Comparison of ENCODE assay signal across 17 cellular contexts in genomic region chr6:44044154-44044539, GRCh38.
A peak's percentile ranks its signal among the peaks of the same experiment; 100 is the strongest.
DNase-seq lines count a peak whose midpoint lies in the region; ATAC-seq and TF ChIP-seq lines count a peak whose summit lies in the region.
"Had no signal": no experiment of that assay in that cellular context is flagged by ENCODE, and none has a peak within 500 bp of the region (broad histone marks: within the 10 kb centered on the region; RNA-seq: fewer than 3 reads in every experiment).

No MANE protein-coding gene starts in this region.

- TF ChIP-seq EP300 in SK-N-SH (IDR thresholded peaks at IDR 0.05; ENCODE audit: borderline replicate concordance in 1 of 2, low read depth in 1 of 2, low read length in 1 of 2), result no peak
- TF ChIP-seq EP300 in transverse colon (IDR thresholded peaks at IDR 0.05; ENCODE audit: low read depth), result no peak

- peak overlapping the region; percentile 94 for H2BK120ac ChIP-seq in mesenchymal stem cell (ENCODE audit: low read depth, low read length)

- no peak for TF ChIP-seq POLR2A in transverse colon (IDR thresholded peaks at IDR 0.05)

- no peaks in the 10 kb centered on the region for H3K9me3 Mint-ChIP-seq in activated naive CD4-positive, alpha-beta T cell treated with anti-CD3 and anti-CD28 coated beads, Interleukin-2, amount 10 ng/mL, durations not matched to agents 7 days and 5 days
- H3K9me3 Mint-ChIP-seq: activated CD4-positive, alpha-beta memory T cell treated with anti-CD3 and anti-CD28 coated beads for 36 hours; activated naive CD4-positive, alpha-beta T cell treated with anti-CD3 and anti-CD28 coated beads, Interleukin-2, amount 50 U/mL, for 72 hours had no signal

- H3K36me3 Mint-ChIP-seq in activated naive CD4-positive, alpha-beta T cell treated with anti-CD3 and anti-CD28 coated beads, Interleukin-2, amount 10 ng/mL, durations not matched to agents 7 days and 5 days, result no peaks in the 10 kb centered on the region
- H3K36me3 Mint-ChIP-seq: activated CD4-positive, alpha-beta memory T cell treated with anti-CD3 and anti-CD28 coated beads for 36 hours; activated naive CD4-positive, alpha-beta T cell treated with anti-CD3 and anti-CD28 coated beads, Interleukin-2, amount 50 U/mL, for 72 hours had no signal

- intact Hi-C loops in transverse colon (cut with DNase I; ENCODE audit: low total_unique reads), result no loop called here

- H4K8ac ChIP-seq in mesenchymal stem cell (ENCODE audit: low read length), result peak overlapping the region; percentile 92

- peak overlapping the region; percentile 42; the same call in 1 of the 2 replicates for H3K9ac ChIP-seq in SK-N-SH
- no peak overlapping the region for H3K9ac ChIP-seq in mesenchymal stem cell (ENCODE audit: low read length)

- peak overlapping the region; percentile 12 to 71 for H3K4ac ChIP-seq in mesenchymal stem cell (ENCODE audit: low read depth in 1 of 2, low read length in 2 of 2)

- peaks cover 14% of the 10 kb centered on the region for H3K4me1 Mint-ChIP-seq in activated naive CD4-positive, alpha-beta T cell treated with anti-CD3 and anti-CD28 coated beads, Interleukin-2, amount 10 ng/mL, durations not matched to agents 7 days and 5 days

- H3K9me3 ChIP-seq in SK-N-SH, result no peaks in the 10 kb centered on the region
- H3K9me3 ChIP-seq in ectodermal cell (ENCODE audit: control insufficient read depth, low read length), result no peaks in the 10 kb centered on the region
- no peaks in the 10 kb centered on the region for H3K9me3 ChIP-seq in mesenchymal stem cell (ENCODE audit: control insufficient read depth, low read length)
- H3K9me3 ChIP-seq in transverse colon, result no peaks in the 10 kb centered on the region
- H3K9me3 ChIP-seq: heart left ventricle, psoas muscle, thoracic aorta had no signal

- H3K27ac ChIP-seq in SK-N-SH (ENCODE audit: low read depth in 2 of 2, low read length in 1 of 2), result peak overlapping the region; percentile 61 to 99
- H3K27ac ChIP-seq in ectodermal cell (ENCODE audit: insufficient read depth, low read depth, low read length, poor library complexity, severe bottlenecking), result peak overlapping the region; percentile 47
- H3K27ac ChIP-seq in mesenchymal stem cell (ENCODE audit: low read length, poor library complexity, severe bottlenecking), result peak overlapping the region; percentile 87
- H3K27ac ChIP-seq in transverse colon, result peak overlapping the region; percentile 15 to 35 (median 21)
- H3K27ac ChIP-seq: 22Rv1, psoas muscle, thoracic aorta had no signal

- no peak overlapping the region for H2BK5ac ChIP-seq in mesenchymal stem cell (ENCODE audit: low read depth, low read length, poor library complexity, severe bottlenecking)

- no peak for TF ChIP-seq RAD21 in SK-N-SH (IDR thresholded peaks at IDR 0.05; ENCODE audit: low read length)

- peak overlapping the region; percentile 60; the same call in 1 of the 2 replicates for H3K4me2 ChIP-seq in SK-N-SH
- H3K4me2 ChIP-seq in mesenchymal stem cell (ENCODE audit: low read length, poor library complexity, severe bottlenecking), result no peak overlapping the region

- no peaks in the 10 kb centered on the region for H3K36me3 ChIP-seq in SK-N-SH (replicated peaks in 1 of 2; ENCODE audit: control insufficient read depth in 1 of 2, insufficient read depth in 2 of 2, low read length in 1 of 2)
- no peaks in the 10 kb centered on the region for H3K36me3 ChIP-seq in ectodermal cell (ENCODE audit: control insufficient read depth, insufficient read depth, low read length)
- no peaks in the 10 kb centered on the region for H3K36me3 ChIP-seq in mesenchymal stem cell (ENCODE audit: control insufficient read depth in 1 of 2, insufficient read depth in 2 of 2, low read depth in 1 of 2, low read length in 2 of 2)
- no peaks in the 10 kb centered on the region for H3K36me3 ChIP-seq in transverse colon
- H3K36me3 ChIP-seq: heart left ventricle, thoracic aorta had no signal

- H3K27me3 Mint-ChIP-seq in activated naive CD4-positive, alpha-beta T cell treated with anti-CD3 and anti-CD28 coated beads, Interleukin-2, amount 10 ng/mL, durations not matched to agents 7 days and 5 days, result peaks cover 13% of the 10 kb centered on the region
- H3K27me3 Mint-ChIP-seq: activated CD4-positive, alpha-beta memory T cell treated with anti-CD3 and anti-CD28 coated beads for 36 hours had no signal

- H3K23ac ChIP-seq in mesenchymal stem cell (ENCODE audit: low read length in 2 of 2), result no peak overlapping the region

- TF ChIP-seq CTCF in SK-N-SH (IDR thresholded peaks at IDR 0.05) (no peak), transverse colon (IDR thresholded peaks at IDR 0.05) (no peak)

- no peaks in the 10 kb centered on the region for H4K20me1 ChIP-seq in SK-N-SH (ENCODE audit: insufficient read depth)

- H2BK12ac ChIP-seq in mesenchymal stem cell (ENCODE audit: low read length in 2 of 2), result peak overlapping the region; percentile 90 to 91

- H3K18ac ChIP-seq in mesenchymal stem cell (ENCODE audit: low read depth in 1 of 2, low read length in 2 of 2), result peak overlapping the region; percentile 79 to 98

- peak overlapping the region; percentile 41 for H2BK15ac ChIP-seq in mesenchymal stem cell (ENCODE audit: low read depth, poor library complexity, severe bottlenecking)

- H3K4me1 ChIP-seq in SK-N-SH (ENCODE audit: control insufficient read depth in 1 of 2, insufficient read depth in 2 of 2, low read depth in 1 of 2, low read length in 1 of 2) (peaks cover 46 to 78% of the 10 kb centered on the region in 2 experiments), ectodermal cell (ENCODE audit: control insufficient read depth, insufficient read depth, low read length) (peaks cover 30% of the 10 kb centered on the region), mesenchymal stem cell (ENCODE audit: control insufficient read depth, insufficient read depth, low read depth, low read length) (peaks cover 43% of the 10 kb centered on the region), transverse colon (peaks cover 7 to 28% (median 21%) of the 10 kb centered on the region in 4 donors)

- H3K14ac ChIP-seq in mesenchymal stem cell (ENCODE audit: low read length in 2 of 2), result peak overlapping the region in 1 of 2 experiments; percentile 27

- H3K4me3 ChIP-seq in SK-N-SH (ENCODE audit: low read depth in 2 of 2, low read length in 1 of 2) (no peak overlapping the region), ectodermal cell (ENCODE audit: insufficient read depth, low read depth, low read length) (no peak overlapping the region), mesenchymal stem cell (ENCODE audit: insufficient read depth in 1 of 2, low read depth in 1 of 2, low read length in 2 of 2) (no peak overlapping the region), transverse colon (no peak overlapping the region)
- H3K4me3 ChIP-seq: heart left ventricle, psoas muscle, thoracic aorta had no signal

- DNase-seq in SK-N-SH, result no peak
- peak; percentile 54 for DNase-seq in mesenchymal stem cell
- no peak for DNase-seq in transverse colon
- DNase-seq in activated naive CD4-positive, alpha-beta T cell treated with anti-CD3 and anti-CD28 coated beads, Interleukin-2, amount 10 ng/mL, durations not matched to agents 7 days and 5 days, result no peak
- no peak for DNase-seq in activated naive CD4-positive, alpha-beta T cell treated with anti-CD3 and anti-CD28 coated beads, Interleukin-2, amount 50 U/mL, for 16 hours
- DNase-seq: activated CD4-positive, alpha-beta memory T cell treated with anti-CD3 and anti-CD28 coated beads for 36 hours; effector CD4-positive, alpha-beta T cell; KBM-7; NCI-H1930 had no signal

- no peaks in the 10 kb centered on the region for H3K79me2 ChIP-seq in SK-N-SH (ENCODE audit: insufficient read depth)

- ATAC-seq in SK-N-SH treated with all-trans-retinoic acid at 6 μM for 48 hours, result no peak
- ATAC-seq in HG03432 (IDR thresholded peaks at IDR 0.05; ENCODE audit: unreplicated experiment), result no peak
- ATAC-seq: activated naive CD4-positive, alpha-beta T cell treated with anti-CD3 and anti-CD28 coated beads, Interleukin-2, amount 50 U/mL, for 72 hours had no signal

- no peak overlapping the region for H2AFZ ChIP-seq in SK-N-SH (ENCODE audit: low read depth)
- no peak overlapping the region for H2AFZ ChIP-seq in mesenchymal stem cell (ENCODE audit: low read depth, low read length)

- H3K79me1 ChIP-seq in mesenchymal stem cell (replicated peaks; ENCODE audit: low read length, poor library complexity, severe bottlenecking), result no peaks in the 10 kb centered on the region

- in situ Hi-C loops in transverse colon (cut with MboI; ENCODE audit: low pct_ligation_motif_present in 1 of 4, low pct_unique_long_range_greater_than_20kb in 1 of 4, low sequenced_read_pairs in 3 of 4), result no loop called here

- no peak overlapping the region for H3K4me3 Mint-ChIP-seq in activated naive CD4-positive, alpha-beta T cell treated with anti-CD3 and anti-CD28 coated beads, Interleukin-2, amount 10 ng/mL, durations not matched to agents 7 days and 5 days
- H3K4me3 Mint-ChIP-seq: activated CD4-positive, alpha-beta memory T cell treated with anti-CD3 and anti-CD28 coated beads for 36 hours had no signal

- POLR2A ChIA-PET in SK-N-SH (lab: Yijun Ruan, JAX), result interaction anchor here (1.0 to 1.5 kb wide), 3 partner anchors 13 to 54 kb away, joined by 3 to 4 read pairs (median 4); no protein-coding TSS in a partner anchor

- no peak overlapping the region for H2AK5ac ChIP-seq in mesenchymal stem cell (ENCODE audit: low read length, severe bottlenecking)

- H4K91ac ChIP-seq in mesenchymal stem cell (ENCODE audit: low read length), result peak overlapping the region; percentile 74

- H3F3A ChIP-seq in SK-N-SH (replicated peaks; ENCODE audit: insufficient read depth), result peaks cover 17% of the 10 kb centered on the region

- H3K27me3 ChIP-seq in SK-N-SH (ENCODE audit: insufficient read depth), result no peaks in the 10 kb centered on the region
- no peaks in the 10 kb centered on the region for H3K27me3 ChIP-seq in ectodermal cell (ENCODE audit: control insufficient read depth, insufficient read depth, low read length, poor library complexity, severe bottlenecking)
- H3K27me3 ChIP-seq in mesenchymal stem cell (ENCODE audit: control insufficient read depth in 1 of 2, insufficient read depth in 1 of 2, low read length in 2 of 2), result no peaks in the 10 kb centered on the region
- no peaks in the 10 kb centered on the region for H3K27me3 ChIP-seq in transverse colon
- H3K27me3 ChIP-seq: heart left ventricle had no signal

- 62% methylated on average over 6 of the region's 6 CpGs for WGBS in SK-N-SH (ENCODE audit: low lambda C conversion rate)
- 75 to 77% methylated on average over 6 of the region's 6 CpGs for WGBS in ectodermal cell, 2 experiments
- WGBS in mesenchymal stem cell, result 72% methylated on average over 5 of the region's 6 CpGs
- 70 to 73% methylated on average over 5 to 6 of the region's 6 CpGs for WGBS in transverse colon (ENCODE audit: low coverage in 1 of 2), 2 donors

- no peaks in the 10 kb centered on the region for H3K9me2 ChIP-seq in SK-N-SH

- H3K27ac Mint-ChIP-seq in activated naive CD4-positive, alpha-beta T cell treated with anti-CD3 and anti-CD28 coated beads, Interleukin-2, amount 10 ng/mL, durations not matched to agents 7 days and 5 days, result no peak overlapping the region
- H3K27ac Mint-ChIP-seq: activated CD4-positive, alpha-beta memory T cell treated with anti-CD3 and anti-CD28 coated beads for 36 hours; activated naive CD4-positive, alpha-beta T cell treated with anti-CD3 and anti-CD28 coated beads, Interleukin-2, amount 50 U/mL, for 72 hours had no signal

- CTCF ChIA-PET in SK-N-SH (lab: Yijun Ruan, JAX), result interaction anchor here (1.3 to 1.9 kb wide), 4 partner anchors 12 to 275 kb away, joined by 4 to 8 read pairs (median 6); no protein-coding TSS in a partner anchor
- CTCF ChIA-PET in activated naive CD4-positive, alpha-beta T cell treated with anti-CD3 and anti-CD28 coated beads, Interleukin-2, amount 10 ng/mL, durations not matched to agents 7 days and 5 days (lab: Charles Lee), result no interaction called here

Comparison
In these comparisons a context has a peak if more than half of its experiments do, and no peak if none do; other contexts are left out.
1. H3K27ac ChIP-seq: peak in every context shown above with its lines; median percentile 87 in mesenchymal stem cell; 80 in SK-N-SH; 47 in ectodermal cell; 21 in transverse colon.